In genomic region chr10:97498076-97498840, GRCh38 we compare ENCODE assay signal across 1 cellular context.
TF ChIP-seq lines count a peak whose summit lies in the region.

TSS of gene MMS19 (minus strand) at chr10:97498422. CDS start at chr10:97498384, 38 bp downstream.

TF ChIP-seq in HepG2, 621 proteins besides CTCF, POLR2A, EP300 and RAD21 (continued from another document and continues in another):
- 0 out of 2 replicates have a peak, but pooled peaks have one; percentile 6 for TF ChIP-seq TBX3 (IDR thresholded peaks at IDR 0.05; ENCODE audit: borderline replicate concordance)
- no peak for TF ChIP-seq CREB1 (IDR thresholded peaks at IDR 0.05)
- TF ChIP-seq CREB1 (CRISPR knock-in tag; IDR thresholded peaks at IDR 0.05) = no peak
- TF ChIP-seq RARA (CRISPR knock-in tag; IDR thresholded peaks at IDR 0.05) = peak; percentile 24; the same call in 1 of the 2 replicates
- 0 out of 2 replicates have a peak, but pooled peaks have one; percentile 69 for TF ChIP-seq BCL3 (CRISPR knock-in tag; IDR thresholded peaks at IDR 0.05)
- no peak; the same call in 1 of the 2 replicates for TF ChIP-seq SAFB2 (CRISPR knock-in tag; IDR thresholded peaks at IDR 0.05; ENCODE audit: borderline replicate concordance, low read depth)
- TF ChIP-seq HINFP (CRISPR knock-in tag; IDR thresholded peaks at IDR 0.05; ENCODE audit: low read depth) = no peak
- no peak for TF ChIP-seq NAIF1 (CRISPR knock-in tag; IDR thresholded peaks at IDR 0.05; ENCODE audit: borderline replicate concordance)
- TF ChIP-seq WIZ (CRISPR knock-in tag; IDR thresholded peaks at IDR 0.05) = no peak
- no peak for TF ChIP-seq ATF7 (IDR thresholded peaks at IDR 0.05)
- TF ChIP-seq ATF7 (CRISPR knock-in tag; IDR thresholded peaks at IDR 0.05) = 0 out of 2 replicates have a peak, but pooled peaks have one; percentile 53
- TF ChIP-seq RCOR2 (CRISPR knock-in tag; IDR thresholded peaks at IDR 0.05) = no peak
- no peak; the same call in 1 of the 2 replicates for TF ChIP-seq ZNF780A (CRISPR knock-in tag; IDR thresholded peaks at IDR 0.05)
- no peak for TF ChIP-seq ZNF766 (CRISPR knock-in tag; IDR thresholded peaks at IDR 0.05; ENCODE audit: borderline replicate concordance)
- peak; percentile 73; the same call in 1 of the 2 replicates for TF ChIP-seq ZNF276 (CRISPR knock-in tag; IDR thresholded peaks at IDR 0.05; ENCODE audit: low read depth)
- TF ChIP-seq ZSCAN5A (CRISPR knock-in tag; IDR thresholded peaks at IDR 0.05; ENCODE audit: borderline replicate concordance) = 0 out of 2 replicates have a peak, but pooled peaks have one; percentile 45
- TF ChIP-seq MAFF (IDR thresholded peaks at IDR 0.05; ENCODE audit: low read depth, low read length) = no peak
- TF ChIP-seq ZNF790 (CRISPR knock-in tag; IDR thresholded peaks at IDR 0.05; ENCODE audit: borderline replicate concordance) = no peak
- TF ChIP-seq MTA3 (CRISPR knock-in tag; IDR thresholded peaks at IDR 0.05) = no peak
- TF ChIP-seq ZNF224 (CRISPR knock-in tag; IDR thresholded peaks at IDR 0.05) = no peak
- TF ChIP-seq RXRA (CRISPR knock-in tag; IDR thresholded peaks at IDR 0.05) = peak; percentile 23; the same call in 1 of the 2 replicates
- TF ChIP-seq U2AF1 (optimal IDR thresholded peaks at IDR 0.05; ENCODE audit: low read depth, low read length) = no peak
- no peak for TF ChIP-seq NR2F6 (IDR thresholded peaks at IDR 0.05)
- no peak for TF ChIP-seq NR2F6 (CRISPR knock-in tag; IDR thresholded peaks at IDR 0.05)
- TF ChIP-seq KIAA2018 (CRISPR knock-in tag; IDR thresholded peaks at IDR 0.05; ENCODE audit: borderline replicate concordance) = no peak
- 0 out of 2 replicates have a peak, but pooled peaks have one; percentile 17 for TF ChIP-seq PPARG (CRISPR knock-in tag; conservative IDR thresholded peaks at IDR 0.05)
- TF ChIP-seq PRDM10 (CRISPR knock-in tag; IDR thresholded peaks at IDR 0.05; ENCODE audit: low read depth) = peak; percentile 74
- TF ChIP-seq NFYB (CRISPR knock-in tag; IDR thresholded peaks at IDR 0.05) = peak; percentile 72
- peak; percentile 71; the same call in 1 of the 3 replicates for TF ChIP-seq MXI1 (IDR thresholded peaks at IDR 0.05; ENCODE audit: borderline replicate concordance, low read depth, low read length)
- 0 out of 2 replicates have a peak, but pooled peaks have one; percentile 16 for TF ChIP-seq ZNF83 (CRISPR knock-in tag; IDR thresholded peaks at IDR 0.05; ENCODE audit: borderline replicate concordance)
- TF ChIP-seq SMC3 (IDR thresholded peaks at IDR 0.05; ENCODE audit: low read length) = no peak
- peak; percentile 17; the same call in 1 of the 2 replicates for TF ChIP-seq MYC (CRISPR knock-in tag; IDR thresholded peaks at IDR 0.05; ENCODE audit: borderline replicate concordance)
- no peak for TF ChIP-seq CEBPB (IDR thresholded peaks at IDR 0.05; ENCODE audit: borderline replicate concordance, low read depth, low read length)
- TF ChIP-seq ARNTL (CRISPR knock-in tag; IDR thresholded peaks at IDR 0.05) = peak; percentile 86
- TF ChIP-seq ZNF747 (CRISPR knock-in tag; IDR thresholded peaks at IDR 0.05; ENCODE audit: borderline replicate concordance) = no peak
- no peak for TF ChIP-seq ZNF644 (CRISPR knock-in tag; IDR thresholded peaks at IDR 0.05; ENCODE audit: low read depth)
- peak; percentile 37; the same call in 1 of the 2 replicates for TF ChIP-seq HES4 (CRISPR knock-in tag; IDR thresholded peaks at IDR 0.05; ENCODE audit: borderline replicate concordance)
- TF ChIP-seq ZBTB10 (CRISPR knock-in tag; IDR thresholded peaks at IDR 0.05; ENCODE audit: borderline replicate concordance) = no peak
